26 cellular contexts compared by ENCODE assay signal in the genomic region with DNA sequence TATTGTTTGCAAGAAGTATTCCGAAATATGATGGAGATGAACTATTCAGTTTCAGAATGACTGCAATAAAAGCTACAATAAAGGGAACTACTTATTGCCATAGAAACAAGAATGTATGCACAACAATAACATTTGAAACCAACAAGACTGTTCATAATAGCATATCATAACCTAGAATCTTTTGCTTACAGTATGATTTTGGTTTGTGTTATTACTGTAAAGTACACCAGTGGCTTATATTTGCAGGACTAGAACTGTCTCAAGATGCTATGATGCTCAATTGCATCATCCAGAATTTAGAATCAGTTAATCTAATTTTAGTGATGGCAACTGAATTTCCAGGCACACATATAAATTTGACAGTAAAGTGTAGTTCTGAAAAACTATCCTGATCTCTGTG.
DNase-seq lines count a peak whose midpoint lies in the region; ATAC-seq and TF ChIP-seq lines count a peak whose summit lies in the region.
"Had no signal": no experiment of that assay in that cellular context is flagged by ENCODE, and none has a peak within 500 bp of the region (broad histone marks: within the 10 kb centered on the region; RNA-seq: fewer than 3 reads in every experiment).

No MANE protein-coding gene starts in this region.

- no peak for TF ChIP-seq CTCF in fibroblast of pulmonary artery (IDR thresholded peaks at IDR 0.05; ENCODE audit: low read length, missing control alignments)

- intact Hi-C loops in left ventricle myocardium superior (cut with micrococcal nuclease), result no loop called here

- ATAC-seq in HG02981 (IDR thresholded peaks at IDR 0.05; ENCODE audit: unreplicated experiment), result peak; percentile 60
- ATAC-seq in left ventricle myocardium superior, result no peak
- ATAC-seq: pancreas had no signal

- H3K4me3 ChIP-seq in fibroblast of pulmonary artery (replicated peaks; ENCODE audit: low read depth, low read length), result no peak overlapping the region
- H3K4me3 ChIP-seq: BLaER1 treated with 17β-estradiol and CSF1 and Interleukin-3, amounts not matched to agents 10 nM and 100 nM; dorsolateral prefrontal cortex; pancreas; smooth muscle cell; transverse colon had no signal

- peak; percentile 47 for DNase-seq in EH (ENCODE audit: low read depth)
- peak; percentile 54 for DNase-seq in OCI-M1 (lab: John Stamatoyannopoulos, UW)
- peak; percentile 9 for DNase-seq in fibroblast of pulmonary artery (ENCODE audit: low read depth)
- DNase-seq in ecto neural progenitor cell (ENCODE audit: low spot score), result no peak
- no peak for DNase-seq in NCI-H1092 (lab: John Stamatoyannopoulos, UW)
- no peak for DNase-seq in left ventricle myocardium superior
- DNase-seq: activated CD4-positive, alpha-beta T cell treated with anti-CD3 and anti-CD28 coated beads, Interleukin-2, amount 10 ng/mL, durations not matched to agents 24 days and 14 days; activated gamma-delta T cell; activated T-cell treated with anti-CD3 and anti-CD28 coated beads, Interleukin-2, amount 50 U/mL, for 1 hour; Caco-2; DND-41; dorsolateral prefrontal cortex; glutamatergic neuron; H9; kidney glomerular epithelial cell; NCI-H1092 treated with DMSO at 0.1 percent for 48 hours; NCI-H187; NCI-H226; NCI-H774; pancreas; stimulated activated CD4-positive, alpha-beta T cell treated with anti-CD3 and anti-CD28 coated beads, Interleukin-1b, Interleukin-23, amount 100 ng/mL, for 48 hours; transverse colon; WERI-Rb-1 had no signal

Comparison
In these comparisons a context has a peak if more than half of its experiments do, and no peak if none do; other contexts are left out.
1. DNase-seq: peak in EH (single experiment), OCI-M1 (single experiment) and fibroblast of pulmonary artery (single experiment); none in ecto neural progenitor cell (single experiment), NCI-H1092 (single experiment) and left ventricle myocardium superior (single experiment).